Comparison of ENCODE assay signal across 35 cellular contexts in the genomic region with DNA sequence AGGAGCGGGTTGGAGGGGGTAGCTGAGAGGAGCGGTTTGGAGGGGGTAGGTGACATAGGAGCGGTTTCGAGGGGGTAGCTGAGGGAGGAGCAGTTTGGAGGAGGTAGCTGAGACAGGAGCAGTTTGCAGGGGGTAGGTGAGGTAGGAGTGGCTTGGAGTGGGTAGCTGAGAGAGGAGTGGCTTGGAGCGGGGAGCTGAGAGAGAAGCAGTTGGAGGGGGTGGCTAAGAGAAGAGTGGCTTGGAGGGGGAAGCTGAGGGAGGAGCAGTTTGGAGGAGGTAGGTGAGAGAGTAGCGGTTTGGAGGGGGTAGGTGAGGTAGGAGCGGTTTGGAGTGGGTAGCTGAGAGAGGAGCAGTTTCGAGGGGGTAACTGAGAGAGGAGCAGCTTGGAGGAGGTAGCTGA.
"Had no signal": no experiment of that assay in that cellular context is flagged by ENCODE, and none has a peak within 500 bp of the region (broad histone marks: within the 10 kb centered on the region; RNA-seq: fewer than 3 reads in every experiment).

No MANE protein-coding gene starts in this region.

- H3K9me3 ChIP-seq: MG63 had no signal

- H3K36me3 ChIP-seq: MG63 had no signal

- DNase-seq: Karpas-422, Kasumi-1, MG63, MM.1S, MV-4-11, NCI-H1048, NCI-H1092, NCI-H1092 treated with DMSO at 0.1 percent for 48 hours, NCI-H1105, NCI-H1105 treated with DMSO at 0.1 percent for 48 hours, NCI-H1417, NCI-H1417 treated with DMSO at 0.1 percent for 48 hours, NCI-H1436, NCI-H1436 treated with DMSO at 0.1 percent for 48 hours, NCI-H146, NCI-H1694, NCI-H1694 treated with DMSO at 0.1 percent for 48 hours, NCI-H187, NCI-H187 treated with DMSO at 0.1 percent for 48 hours, NCI-H1930, NCI-H2029, NCI-H2029 treated with DMSO at 0.1 percent for 48 hours, NCI-H2081, NCI-H2081 treated with DMSO at 0.1 percent for 48 hours, NCI-H2107, NCI-H2171, NCI-H2171 treated with DMSO at 0.1 percent for 48 hours, NCI-H2227 treated with DMSO at 0.1 percent for 48 hours, NCI-H226, NCI-H345, NCI-H446, NCI-H446 treated with DMSO at 0.1 percent for 48 hours, NCI-H510A, NCI-H510A treated with DMSO at 0.1 percent for 48 hours, NCI-H524 had no signal

- H3K4me3 ChIP-seq: MG63 had no signal

- H3K27me3 ChIP-seq: MG63 had no signal
